22 cellular contexts compared by ENCODE assay signal in genomic region chr6:14661696-14662095, GRCh38.
"Had no signal": no experiment of that assay in that cellular context is flagged by ENCODE, and none has a peak within 500 bp of the region (broad histone marks: within the 10 kb centered on the region; RNA-seq: fewer than 3 reads in every experiment).

No MANE protein-coding gene starts in this region.

- ATAC-seq: left lobe of liver had no signal

- H3K9me3 ChIP-seq: lower lobe of right lung, neutrophil, right lobe of liver, testis had no signal

- H3K36me3 ChIP-seq: lower lobe of right lung, neutrophil, right lobe of liver had no signal

- H3K27me3 ChIP-seq: neutrophil, right lobe of liver, testis had no signal

- H3K4me3 Mint-ChIP-seq: activated naive CD4-positive, alpha-beta T cell treated with anti-CD3 and anti-CD28 coated beads, Interleukin-2, amount 50 U/mL, for 24 hours; activated naive CD8-positive, alpha-beta T cell treated with anti-CD3 and anti-CD28 coated beads, Interleukin-2, amount 50 U/mL, for 24 hours; activated T-helper 1 cell treated with anti-CD3 and anti-CD28 coated beads, Interleukin-12 subunit alpha, Interleukin-12 subunit beta, Interleukin-2, Interleukin-4 antibody, amounts not matched to agents 30 ng/mL and 10 ng/mL and 1 ng/mL, durations not matched to agents 14 hours and 24 hours and 36 hours; nephron; T-helper 1 cell treated with Interleukin-12 subunit alpha and Interleukin-12 subunit beta and Interleukin-4 antibody, amounts not matched to agents 30 μg/mL and 1 μg/mL, for 36 hours had no signal

- H3K4me3 ChIP-seq: lower lobe of right lung, right lobe of liver, testis had no signal

- H3K9me3 Mint-ChIP-seq: activated naive CD4-positive, alpha-beta T cell treated with anti-CD3 and anti-CD28 coated beads, Interleukin-2, amount 50 U/mL, for 24 hours; activated naive CD8-positive, alpha-beta T cell treated with anti-CD3 and anti-CD28 coated beads, Interleukin-2, amount 50 U/mL, for 24 hours; activated T-helper 1 cell treated with anti-CD3 and anti-CD28 coated beads, Interleukin-12 subunit alpha, Interleukin-12 subunit beta, Interleukin-2, Interleukin-4 antibody, amounts not matched to agents 30 ng/mL and 10 ng/mL and 1 ng/mL, durations not matched to agents 14 hours and 24 hours and 36 hours; nephron; T-helper 1 cell treated with Interleukin-12 subunit alpha and Interleukin-12 subunit beta and Interleukin-4 antibody, amounts not matched to agents 30 μg/mL and 1 μg/mL, for 36 hours had no signal

- DNase-seq: activated gamma-delta T cell; activated T-cell treated with anti-CD3 and anti-CD28 coated beads, Interleukin-2, amount 50 U/mL, for 1 hour; amygdala; caudate nucleus; cortex of kidney; foreskin fibroblast; head of caudate nucleus; hippocampal formation; kidney; lower lobe of right lung; right lobe of liver; T-helper 9 cell; testis had no signal

- H3K4me1 ChIP-seq: lower lobe of right lung, right lobe of liver, testis had no signal

- H3K27me3 Mint-ChIP-seq: activated naive CD4-positive, alpha-beta T cell treated with anti-CD3 and anti-CD28 coated beads, Interleukin-2, amount 50 U/mL, for 24 hours; progenitor cell of endocrine pancreas had no signal

- H3K36me3 Mint-ChIP-seq: activated naive CD4-positive, alpha-beta T cell treated with anti-CD3 and anti-CD28 coated beads, Interleukin-2, amount 50 U/mL, for 24 hours had no signal

- H3K27ac Mint-ChIP-seq: activated naive CD4-positive, alpha-beta T cell treated with anti-CD3 and anti-CD28 coated beads, Interleukin-2, amount 50 U/mL, for 24 hours; activated naive CD8-positive, alpha-beta T cell treated with anti-CD3 and anti-CD28 coated beads, Interleukin-2, amount 50 U/mL, for 24 hours; activated T-helper 1 cell treated with anti-CD3 and anti-CD28 coated beads, Interleukin-12 subunit alpha, Interleukin-12 subunit beta, Interleukin-2, Interleukin-4 antibody, amounts not matched to agents 30 ng/mL and 10 ng/mL and 1 ng/mL, durations not matched to agents 14 hours and 24 hours and 36 hours; nephron; progenitor cell of endocrine pancreas; T-helper 1 cell treated with Interleukin-12 subunit alpha and Interleukin-12 subunit beta and Interleukin-4 antibody, amounts not matched to agents 30 μg/mL and 1 μg/mL, for 36 hours had no signal

- H3K27ac ChIP-seq: lower lobe of right lung, neutrophil, right lobe of liver, testis, VCaP had no signal
